ENCODE assay signal across 22 cellular contexts in the genomic region with DNA sequence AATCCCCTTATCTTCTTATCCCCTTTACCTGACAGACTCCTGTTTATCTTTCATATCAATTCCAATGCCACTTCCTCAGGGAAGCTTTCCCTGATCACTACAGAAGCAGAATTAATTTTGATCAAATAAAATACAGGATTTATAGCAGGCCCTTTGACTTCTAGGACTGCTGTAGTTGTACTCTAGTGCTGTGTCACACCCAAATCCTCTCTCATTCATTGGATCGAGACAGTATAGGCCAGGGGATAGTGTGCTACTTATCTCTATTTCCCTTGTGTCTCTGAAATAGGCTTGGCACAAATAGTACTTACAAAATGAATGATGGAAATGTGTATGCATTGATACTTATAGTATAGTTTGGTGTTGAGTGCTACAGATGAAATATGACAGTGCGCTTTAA.
"Had no signal": no experiment of that assay in that cellular context is flagged by ENCODE, and none has a peak within 500 bp of the region (broad histone marks: within the 10 kb centered on the region; RNA-seq: fewer than 3 reads in every experiment).

No MANE protein-coding gene starts in this region.

- H3K9me3 ChIP-seq: colonic mucosa, left lung, ovary, psoas muscle, tibial nerve, uterus had no signal

- H3K4me3 ChIP-seq: colonic mucosa, left lung, ovary, psoas muscle, tibial nerve, uterus had no signal

- ATAC-seq: left lung; psoas muscle; right cardiac atrium; stimulated activated naive CD8-positive, alpha-beta T cell treated with anti-CD3 and anti-CD28 coated beads, Interleukin-15, Interleukin-2, amounts not matched to agents 100 U/mL and 50 U/mL, for 24 hours had no signal

- H3K27ac Mint-ChIP-seq: activated naive CD4-positive, alpha-beta T cell treated with anti-CD3 and anti-CD28 coated beads, Interleukin-2, amount 10 ng/mL, durations not matched to agents 7 days and 5 days; activated T-helper 2 cell treated with anti-CD3 and anti-CD28 coated beads, Interferon-gamma antibody, Interleukin-2, Interleukin-4, amounts not matched to agents 10 μg/mL and 5 μg/mL and 100 μg/mL, durations not matched to agents 14 hours and 24 hours and 36 hours; endodermal cell had no signal

- H3K27me3 ChIP-seq: brain microvascular endothelial cell, colonic mucosa, left lung, ovary, tibial nerve, uterus had no signal

- H3K27ac ChIP-seq: brain microvascular endothelial cell, colonic mucosa, left lung, ovary, psoas muscle, tibial nerve, uterus, WERI-Rb-1 had no signal

- DNase-seq: activated CD4-positive, alpha-beta T cell treated with anti-CD3 and anti-CD28 coated beads, Interleukin-2, amount 50 U/mL, for 4 hours; activated naive CD4-positive, alpha-beta T cell treated with anti-CD3 and anti-CD28 coated beads, Interleukin-2, amount 10 ng/mL, durations not matched to agents 7 days and 5 days; aorta; brain microvascular endothelial cell; central memory CD4-positive, alpha-beta T cell; colonic mucosa; endodermal cell; foreskin melanocyte; kidney; left lung; mammary epithelial cell; naive B cell; ovary; psoas muscle; right cardiac atrium; stimulated activated naive CD8-positive, alpha-beta T cell treated with anti-CD3 and anti-CD28 coated beads, Interleukin-15, Interleukin-2, amounts not matched to agents 100 U/mL and 50 U/mL, for 24 hours; substantia nigra; T-helper 1 cell; uterus; WERI-Rb-1 had no signal

- H3K36me3 Mint-ChIP-seq: naive B cell had no signal

- H3K4me3 Mint-ChIP-seq: activated naive CD4-positive, alpha-beta T cell treated with anti-CD3 and anti-CD28 coated beads, Interleukin-2, amount 10 ng/mL, durations not matched to agents 7 days and 5 days; endodermal cell had no signal

- H3K9me3 Mint-ChIP-seq: activated naive CD4-positive, alpha-beta T cell treated with anti-CD3 and anti-CD28 coated beads, Interleukin-2, amount 10 ng/mL, durations not matched to agents 7 days and 5 days; activated T-helper 2 cell treated with anti-CD3 and anti-CD28 coated beads, Interferon-gamma antibody, Interleukin-2, Interleukin-4, amounts not matched to agents 10 μg/mL and 5 μg/mL and 100 μg/mL, durations not matched to agents 14 hours and 24 hours and 36 hours; endodermal cell; naive B cell had no signal

- H3K27me3 Mint-ChIP-seq: activated naive CD4-positive, alpha-beta T cell treated with anti-CD3 and anti-CD28 coated beads, Interleukin-2, amount 10 ng/mL, durations not matched to agents 7 days and 5 days; naive B cell had no signal

- H3K36me3 ChIP-seq: brain microvascular endothelial cell, colonic mucosa, left lung, ovary, tibial nerve, uterus, WERI-Rb-1 had no signal
